Comparison of ENCODE assay signal across 26 cellular contexts in the genomic region with DNA sequence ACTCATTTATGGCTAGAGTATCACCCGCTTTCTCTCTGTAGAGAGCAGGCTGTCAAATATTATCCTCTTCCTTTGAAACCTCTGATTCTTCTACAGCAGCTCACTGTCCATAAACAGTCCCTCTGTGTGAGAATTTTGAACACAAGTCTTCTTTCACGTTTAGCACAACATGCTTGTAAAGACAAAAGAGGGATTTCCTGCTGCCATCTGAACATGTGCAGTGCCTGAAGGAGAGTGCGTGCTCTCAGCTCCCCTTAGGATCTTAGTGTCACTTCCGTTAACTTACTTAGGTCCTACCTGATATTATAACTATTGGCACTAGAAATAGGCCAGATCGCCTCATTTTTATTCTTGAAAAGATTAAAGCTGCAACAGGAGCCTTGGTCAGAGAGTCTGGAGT. TPM values are rescaled to one million over a fixed set of nuclear protein-coding genes. Genes with fewer than 3 reads are reported as not detected.
"Had no signal": no experiment of that assay in that cellular context is flagged by ENCODE, and none has a peak within 500 bp of the region (broad histone marks: within the 10 kb centered on the region; RNA-seq: fewer than 3 reads in every experiment).

No MANE protein-coding gene starts in this region.

- H3K9me3 Mint-ChIP-seq: dendritic cell treated with granulocyte-macrophage colony-stimulating factor and Interleukin-4, amounts not matched to agents 40 ng/mL and 50 ng/mL, for 4 days; effector memory CD8-positive, alpha-beta T cell; endodermal cell; mesothelial cell of epicardium; naive thymus-derived CD8-positive, alpha-beta T cell had no signal

- H3K27ac ChIP-seq: colonic mucosa, epithelial cell of prostate, esophagus muscularis mucosa, foreskin keratinocyte, gastrocnemius medialis, heart right ventricle, left lung, lower lobe of right lung had no signal

- ATAC-seq: effector memory CD8-positive, alpha-beta T cell; foreskin keratinocyte; gastrocnemius medialis; heart right ventricle; left cardiac atrium; left lung; left ventricle myocardium superior; lower lobe of right lung; mucosa of descending colon; naive thymus-derived CD8-positive, alpha-beta T cell had no signal

- H3K36me3 Mint-ChIP-seq: mesothelial cell of epicardium; naive B cell; naive thymus-derived CD8-positive, alpha-beta T cell had no signal

- DNase-seq: colonic mucosa; cortex of kidney; effector CD8-positive, alpha-beta T cell; effector memory CD8-positive, alpha-beta T cell; endodermal cell; foreskin keratinocyte; gastrocnemius medialis; glutamatergic neuron; head of caudate nucleus; heart right ventricle; hippocampal formation; left cardiac atrium; left lung; left ventricle myocardium superior; lower lobe of right lung; mesenchymal stem cell; mucosa of descending colon; naive B cell; naive thymus-derived CD8-positive, alpha-beta T cell had no signal

- H3K9me3 ChIP-seq: colonic mucosa, esophagus muscularis mucosa, gastrocnemius medialis, heart right ventricle, left lung, lower lobe of right lung, mucosa of descending colon had no signal

- H3K4me3 Mint-ChIP-seq: dendritic cell treated with granulocyte-macrophage colony-stimulating factor and Interleukin-4, amounts not matched to agents 40 ng/mL and 50 ng/mL, for 4 days; effector memory CD8-positive, alpha-beta T cell; endodermal cell; mesothelial cell of epicardium; naive B cell; naive thymus-derived CD8-positive, alpha-beta T cell had no signal

- H3K4me3 ChIP-seq: colonic mucosa, esophagus muscularis mucosa, gastrocnemius medialis, heart right ventricle, left lung, lower lobe of right lung, mucosa of descending colon had no signal

- H3K4me1 Mint-ChIP-seq: endodermal cell had no signal

- H3K4me1 ChIP-seq: colonic mucosa, foreskin keratinocyte, gastrocnemius medialis, heart right ventricle, left lung, lower lobe of right lung had no signal

- H3K27ac Mint-ChIP-seq: dendritic cell treated with granulocyte-macrophage colony-stimulating factor and Interleukin-4, amounts not matched to agents 40 ng/mL and 50 ng/mL, for 4 days; effector memory CD8-positive, alpha-beta T cell; endodermal cell; mesothelial cell of epicardium had no signal

- H3K36me3 ChIP-seq: colonic mucosa, esophagus muscularis mucosa, gastrocnemius medialis, heart right ventricle, left lung, lower lobe of right lung had no signal

- H3K27me3 ChIP-seq: colonic mucosa, esophagus muscularis mucosa, foreskin keratinocyte, gastrocnemius medialis, left lung had no signal

RNA-seq across cellular contexts. Expression of a gene that starts 50.9 kb away (rescaled TPM):
- total RNA-seq: dermis microvascular lymphatic vessel endothelial cell; lung microvascular endothelial cell; myocyte; naive thymus-derived CD8-positive, alpha-beta T cell had no signal
